In the genomic region with DNA sequence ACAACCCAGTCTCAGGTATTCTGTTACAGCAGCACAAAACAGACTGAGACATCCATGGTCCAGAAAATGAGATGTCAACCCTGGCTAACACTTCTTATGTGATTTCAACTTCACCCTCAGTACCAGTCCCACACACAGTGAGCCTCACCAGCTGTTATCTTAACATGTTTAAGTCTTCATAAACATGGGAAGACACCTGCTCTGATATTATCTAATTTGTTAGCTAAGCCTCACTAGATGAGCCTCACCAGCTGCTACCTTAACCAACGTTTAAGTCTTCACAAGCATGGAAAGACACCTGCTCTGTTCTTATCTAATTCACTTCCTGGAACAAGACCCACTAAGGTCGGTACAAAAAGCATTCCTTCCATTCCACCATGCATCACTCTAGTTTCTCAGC, we compare ENCODE assay signal across 25 cellular contexts.
DNase-seq lines count a peak whose midpoint lies in the region; ATAC-seq, FAIRE-seq and TF ChIP-seq lines count a peak whose summit lies in the region.
"Had no signal": no experiment of that assay in that cellular context is flagged by ENCODE, and none has a peak within 500 bp of the region (broad histone marks: within the 10 kb centered on the region; RNA-seq: fewer than 3 reads in every experiment).

No MANE protein-coding gene starts in this region.

- peaks cover 36% of the 10 kb centered on the region for H3K9me3 ChIP-seq in DND-41 (ENCODE audit: insufficient read depth, low read length, severe bottlenecking)
- peaks cover 2% of the 10 kb centered on the region for H3K9me3 ChIP-seq in thymus (ENCODE audit: control insufficient read depth)
- H3K9me3 ChIP-seq: BE2C, Caco-2 had no signal

- H3K4me2 ChIP-seq in DND-41 (ENCODE audit: insufficient read depth, low read length) = peak overlapping the region; percentile 38; the same call in 1 of the 2 replicates
- H3K4me2 ChIP-seq: GM23338 had no signal

- H3K79me2 ChIP-seq in DND-41 (ENCODE audit: insufficient read depth, low read length) = no peaks in the 10 kb centered on the region

- DNase-seq in DND-41 (peak; percentile 19), NCI-H2171 (lab: John Stamatoyannopoulos, UW) (peak; percentile 71), NCI-H69 (lab: John Stamatoyannopoulos, UW) (peak; percentile 40), GM12891 (ENCODE audit: insufficient read length, low spot score) (no peak), chondrocyte (ENCODE audit: low spot score) (no peak), SHP77 (lab: John Stamatoyannopoulos, UW) (no peak)
- DNase-seq: ACHN; BE2C; C1 segment of cervical spinal cord; Caco-2; CD4-positive, CD25-positive, alpha-beta regulatory T cell; CD8-positive, alpha-beta memory T cell; DMS53; HCEC 1CT; KG1 had no signal

- peak overlapping the region; percentile 47 for H2AFZ ChIP-seq in DND-41 (ENCODE audit: low read depth, low read length)
- H2AFZ ChIP-seq: GM23338 had no signal

- no peak for FAIRE-seq in GM12891 (lab: Jason Lieb, UNC)
- FAIRE-seq: A204.1, G401.6, GM12892, GM18507, H54, HepG2 had no signal

- H4K20me1 ChIP-seq in DND-41 (ENCODE audit: insufficient read depth, low read length) = no peaks in the 10 kb centered on the region

- H3K27me3 Mint-ChIP-seq in chondrocyte (ENCODE audit: low read depth) = no peaks in the 10 kb centered on the region
- H3K27me3 Mint-ChIP-seq: CD4-positive, CD25-positive, alpha-beta regulatory T cell; CD8-positive, alpha-beta memory T cell; IgD-negative memory B cell had no signal

- H3K4me1 ChIP-seq in DND-41 (ENCODE audit: insufficient read depth, low read length) (peaks cover 34% of the 10 kb centered on the region), thymus (ENCODE audit: control insufficient read depth, insufficient read depth, low read length) (peaks cover 30% of the 10 kb centered on the region)
- H3K4me1 ChIP-seq: BE2C, Caco-2 had no signal

- no peak for TF ChIP-seq CTCF in DND-41 (IDR thresholded peaks at IDR 0.05; ENCODE audit: borderline replicate concordance, extremely low read depth, low read length, poor library complexity, severe bottlenecking)
- no peak for TF ChIP-seq CTCF in chondrocyte (IDR thresholded peaks at IDR 0.05)

- H3K4me3 ChIP-seq in DND-41 (ENCODE audit: low read depth in 1 of 2, low read length in 2 of 2) = no peak overlapping the region
- H3K4me3 ChIP-seq in thymus (ENCODE audit: low read length) = no peak overlapping the region
- H3K4me3 ChIP-seq: GM23338 had no signal

- no peak for TF ChIP-seq POLR2A in GM12891 (IDR thresholded peaks at IDR 0.05; ENCODE audit: low read depth, low read length)

- H3K4me3 Mint-ChIP-seq in chondrocyte (ENCODE audit: unreplicated experiment) = no peak overlapping the region
- H3K4me3 Mint-ChIP-seq: CD4-positive, CD25-positive, alpha-beta regulatory T cell; CD8-positive, alpha-beta memory T cell; GM23338; IgD-negative memory B cell had no signal

- H3K9ac ChIP-seq in DND-41 (ENCODE audit: low read depth, low read length) = peak overlapping the region; percentile 40; the same call in 1 of the 2 replicates

- H3K27ac ChIP-seq in DND-41 (ENCODE audit: low read length) (peak overlapping the region; percentile 89), thymus (ENCODE audit: low read depth) (peak overlapping the region; percentile 87)

- H3K36me3 ChIP-seq in DND-41 (ENCODE audit: insufficient read depth, low read length) (no peaks in the 10 kb centered on the region), thymus (ENCODE audit: control insufficient read depth, insufficient read depth) (peaks cover 23% of the 10 kb centered on the region)
- H3K36me3 ChIP-seq: BE2C had no signal

- no peaks in the 10 kb centered on the region for H3K36me3 Mint-ChIP-seq in chondrocyte (ENCODE audit: low read depth)
- H3K36me3 Mint-ChIP-seq: CD4-positive, CD25-positive, alpha-beta regulatory T cell; CD8-positive, alpha-beta memory T cell; IgD-negative memory B cell had no signal

- 2% methylated on average over 2 of the region's 2 CpGs for WGBS in thymus

- H3K27ac Mint-ChIP-seq in chondrocyte (ENCODE audit: unreplicated experiment) = no peak overlapping the region
- H3K27ac Mint-ChIP-seq: CD4-positive, CD25-positive, alpha-beta regulatory T cell; CD8-positive, alpha-beta memory T cell; GM23338; IgD-negative memory B cell had no signal

- ATAC-seq in DND-41 (ENCODE audit: insufficient read depth, low read depth) (peak; percentile 82), GM19328 (IDR thresholded peaks at IDR 0.05; ENCODE audit: unreplicated experiment) (no peak)
- ATAC-seq: GM23338, HepG2 had no signal

- peaks cover 13% of the 10 kb centered on the region for H3K9me3 Mint-ChIP-seq in chondrocyte (ENCODE audit: low read depth)

- H3K27me3 ChIP-seq in DND-41 (ENCODE audit: insufficient read depth, low read length, poor library complexity) = no peaks in the 10 kb centered on the region
- no peaks in the 10 kb centered on the region for H3K27me3 ChIP-seq in thymus (ENCODE audit: control insufficient read depth, insufficient read depth)
- H3K27me3 ChIP-seq: BE2C had no signal

- H3K4me1 Mint-ChIP-seq in chondrocyte (ENCODE audit: low read depth) = no peaks in the 10 kb centered on the region
- H3K4me1 Mint-ChIP-seq: CD4-positive, CD25-positive, alpha-beta regulatory T cell; CD8-positive, alpha-beta memory T cell; IgD-negative memory B cell had no signal

TF ChIP-seq in GM12891, 5 proteins besides CTCF, POLR2A, EP300 and RAD21:
- TF ChIP-seq POU2F2 (IDR thresholded peaks at IDR 0.05; ENCODE audit: low read depth, low read length) = no peak
- no peak for TF ChIP-seq SPI1 (IDR thresholded peaks at IDR 0.05; ENCODE audit: low read depth, low read length)
- no peak for TF ChIP-seq PAX5 (IDR thresholded peaks at IDR 0.05; ENCODE audit: insufficient read depth, low read length, severe bottlenecking)
- no peak for TF ChIP-seq TAF1 (IDR thresholded peaks at IDR 0.05; ENCODE audit: low read depth, low read length)
- no peak for TF ChIP-seq POLR2AphosphoS5 (IDR thresholded peaks at IDR 0.05; ENCODE audit: low read depth, low read length)

Comparison
In these comparisons a context has a peak if more than half of its experiments do, and no peak if none do; other contexts are left out.
1. DNase-seq: peak in DND-41 (single experiment), NCI-H2171 (single experiment) and NCI-H69 (single experiment); none in GM12891 (single experiment), chondrocyte (single experiment) and SHP77 (0 of 2).